In genomic region chr17:77140878-77141767, GRCh38 we compare ENCODE assay signal across 8 cellular contexts. TPM values are rescaled to one million over a fixed set of nuclear protein-coding genes. Genes with fewer than 3 reads are reported as not detected.
A peak's percentile ranks its signal among the peaks of the same experiment; 100 is the strongest.
DNase-seq lines count a peak whose midpoint lies in the region; ATAC-seq and TF ChIP-seq lines count a peak whose summit lies in the region.

Gene SEC14L1 (plus strand): TSS chr17:77140969. CDS start chr17:77143597, 2,628 bp downstream.

- CTCF ChIA-PET in Panc1 (lab: Charles Lee) = no interaction called here

- POLR2A ChIA-PET in Panc1 (lab: Charles Lee) = interaction anchor here (0.6 to 3.3 kb wide), 4 partner anchors 12 to 52 kb away, joined by 4 to 30 read pairs (median 6); no protein-coding TSS in a partner anchor
- POLR2A ChIA-PET in activated naive CD8-positive, alpha-beta T cell treated with anti-CD3 and anti-CD28 coated beads, Interleukin-2, amount 10 ng/mL, durations not matched to agents 7 days and 5 days (lab: Charles Lee) = interaction anchor here (0.6 to 7.1 kb wide), 18 partner anchors 12 to 462 kb away, joined by 3 to 100 read pairs (median 4); partner anchors contain the start of gene MFSD11

- DNase-seq in NOMO-1 treated with DMSO at 0.1 percent for 48 hours (lab: John Stamatoyannopoulos, UW; ENCODE audit: unreplicated experiment) = peak; percentile 26
- no peak for DNase-seq in NOMO-1 treated with dmso at 0.1 percent for 144 hours (lab: John Stamatoyannopoulos, UW; ENCODE audit: unreplicated experiment)
- no peak for DNase-seq in Panc1 (ENCODE audit: low read depth, low spot score)
- DNase-seq in activated naive CD8-positive, alpha-beta T cell treated with anti-CD3 and anti-CD28 coated beads, Interleukin-2, amount 10 ng/mL, durations not matched to agents 7 days and 5 days = peak; percentile 68
- DNase-seq in left ventricle myocardium inferior = peak; percentile 23
- DNase-seq in psoas muscle = peak; percentile 55 to 89
- no peak for DNase-seq in NCI-H187 (lab: John Stamatoyannopoulos, UW)

- peaks cover 15% of the 10 kb centered on the region for H3K9me3 Mint-ChIP-seq in activated naive CD8-positive, alpha-beta T cell treated with anti-CD3 and anti-CD28 coated beads, Interleukin-2, amount 10 ng/mL, durations not matched to agents 7 days and 5 days

- 0 to 1% (median 1%) methylated on average over 37 to 99 of the region's 99 CpGs for WGBS in psoas muscle, 3 donors

- H3K4me3 ChIP-seq in Panc1 (ENCODE audit: low read depth in 2 of 2, low read length in 2 of 2) (peak within 1 kb of the TSS; percentile 77 to 98), left ventricle myocardium inferior (peak within 1 kb of the TSS; percentile 84), psoas muscle (peak within 1 kb of the TSS; percentile 85)

- H3K27ac Mint-ChIP-seq in activated naive CD8-positive, alpha-beta T cell treated with anti-CD3 and anti-CD28 coated beads, Interleukin-2, amount 10 ng/mL, durations not matched to agents 7 days and 5 days = peak within 1 kb of the TSS; percentile 90

- in situ Hi-C loops in Panc1 (cut with HindIII; ENCODE audit: low pct_unique_long_range_greater_than_20kb, low sequenced_read_pairs) = no loop called here

- H3K4me1 Mint-ChIP-seq in activated naive CD8-positive, alpha-beta T cell treated with anti-CD3 and anti-CD28 coated beads, Interleukin-2, amount 10 ng/mL, durations not matched to agents 7 days and 5 days = peaks cover 55% of the 10 kb centered on the region

- ATAC-seq in HG03064 (IDR thresholded peaks at IDR 0.05; ENCODE audit: low read depth, unreplicated experiment) (peak; percentile 38), Panc1 (peak; percentile 75), psoas muscle (peak; percentile 3 to 70 (median 58))
- no peak for ATAC-seq in activated naive CD8-positive, alpha-beta T cell treated with anti-CD3 and anti-CD28 coated beads, Interleukin-2, amount 10 ng/mL, durations not matched to agents 7 days and 5 days (ENCODE audit: low read depth)

- peaks cover 17% of the 10 kb centered on the region for H3K36me3 ChIP-seq in Panc1 (ENCODE audit: control insufficient read depth, insufficient read depth, low read length)
- peaks cover 21% of the 10 kb centered on the region for H3K36me3 ChIP-seq in left ventricle myocardium inferior
- peaks cover 0 to 36% of the 10 kb centered on the region in 2 donors for H3K36me3 ChIP-seq in psoas muscle (ENCODE audit: insufficient read depth in 1 of 2, low read depth in 1 of 2)

- no peaks in the 10 kb centered on the region for H3K27me3 Mint-ChIP-seq in activated naive CD8-positive, alpha-beta T cell treated with anti-CD3 and anti-CD28 coated beads, Interleukin-2, amount 10 ng/mL, durations not matched to agents 7 days and 5 days

- H3K4me1 ChIP-seq in Panc1 (ENCODE audit: control insufficient read depth, insufficient read depth, low read length) = peaks cover 47% of the 10 kb centered on the region
- H3K4me1 ChIP-seq in left ventricle myocardium inferior = peaks cover 67% of the 10 kb centered on the region
- peaks cover 33% of the 10 kb centered on the region for H3K4me1 ChIP-seq in psoas muscle

- BruUV-seq in Panc1 (replicated peaks; lab: Mats Ljungman, UMichigan) = no TSS peak

- H3K9me3 ChIP-seq in Panc1 (ENCODE audit: control insufficient read depth, insufficient read depth, low read depth, low read length) = no peaks in the 10 kb centered on the region; the same call in 1 of the 2 replicates
- peaks cover 16% of the 10 kb centered on the region for H3K9me3 ChIP-seq in left ventricle myocardium inferior (replicated peaks)
- no peaks in the 10 kb centered on the region for H3K9me3 ChIP-seq in psoas muscle

- H3K27ac ChIP-seq in Panc1 (ENCODE audit: low read length) (peak within 1 kb of the TSS; percentile 99), left ventricle myocardium inferior (replicated peaks) (peak within 1 kb of the TSS; percentile 93), psoas muscle (peak within 1 kb of the TSS; percentile 99)

- peak within 1 kb of the TSS; percentile 91 for H3K4me3 Mint-ChIP-seq in activated naive CD8-positive, alpha-beta T cell treated with anti-CD3 and anti-CD28 coated beads, Interleukin-2, amount 10 ng/mL, durations not matched to agents 7 days and 5 days

- no peak for TF ChIP-seq CTCF in Panc1 (IDR thresholded peaks at IDR 0.05)
- no peak for TF ChIP-seq CTCF in left ventricle myocardium inferior (IDR thresholded peaks at IDR 0.05; ENCODE audit: borderline replicate concordance)
- no peak for TF ChIP-seq CTCF in psoas muscle (IDR thresholded peaks at IDR 0.05)

- H3K27me3 ChIP-seq in Panc1 (ENCODE audit: control insufficient read depth, insufficient read depth, low read length) = no peaks in the 10 kb centered on the region
- no peaks in the 10 kb centered on the region for H3K27me3 ChIP-seq in left ventricle myocardium inferior (ENCODE audit: low read depth)
- H3K27me3 ChIP-seq in psoas muscle (ENCODE audit: insufficient read depth in 3 of 3, low read length in 2 of 3) = no peaks in the 10 kb centered on the region

- intact Hi-C loops in Panc1 (cut with micrococcal nuclease; ENCODE audit: unreplicated experiment) (no loop called here), left ventricle myocardium inferior (cut with micrococcal nuclease) (no loop called here), psoas muscle (cut with DNase I) (loop anchor here in 1 of 2 donors (5.0 kb wide), 1 partner anchor 66 kb away; no protein-coding TSS in a partner anchor)

- peaks cover 51% of the 10 kb centered on the region for H3K36me3 Mint-ChIP-seq in activated naive CD8-positive, alpha-beta T cell treated with anti-CD3 and anti-CD28 coated beads, Interleukin-2, amount 10 ng/mL, durations not matched to agents 7 days and 5 days

RNA-seq across cellular contexts. Expression of gene SEC14L1, which starts in this region (rescaled TPM):
- total RNA-seq in Panc1 (2021; ENCODE audit: unreplicated experiment) (279 TPM), left ventricle myocardium inferior (55.5 TPM), psoas muscle (10 to 100 TPM; 68.7 to 98.9 (median 73.0) TPM)
- 156 TPM for polyA plus RNA-seq in Panc1 (2012; ENCODE audit: insufficient read length)
- 10 to 100 TPM; 74.6 to 77.5 TPM for total RNA-seq in activated naive CD8-positive, alpha-beta T cell treated with anti-CD3 and anti-CD28 coated beads, Interleukin-2, amount 10 ng/mL, durations not matched to agents 7 days and 5 days
- 10 to 100 TPM; 38.6 to 84.2 (median 43.2) TPM for polyA plus RNA-seq in psoas muscle

Comparison
In these comparisons a context has a peak if more than half of its experiments do, and no peak if none do; other contexts are left out.
1. DNase-seq: peak in NOMO-1 treated with DMSO at 0.1 percent for 48 hours (single experiment), activated naive CD8-positive, alpha-beta T cell treated with anti-CD3 and anti-CD28 coated beads, Interleukin-2, amount 10 ng/mL, durations not matched to agents 7 days and 5 days (single experiment), left ventricle myocardium inferior (single experiment) and psoas muscle (2 of 2); none in NOMO-1 treated with dmso at 0.1 percent for 144 hours (single experiment), Panc1 (single experiment) and NCI-H187 (0 of 2).
2. Peak in every context shown above with its lines, with median percentiles within 50 percentile points of each other: H3K27ac ChIP-seq and H3K4me3 ChIP-seq.